ENCODE assay signal across 17 cellular contexts in genomic region chr6:43968110-43968965, GRCh38.
"Had no signal": no experiment of that assay in that cellular context is flagged by ENCODE, and none has a peak within 500 bp of the region (broad histone marks: within the 10 kb centered on the region; RNA-seq: fewer than 3 reads in every experiment).

No MANE protein-coding gene starts in this region.

- ATAC-seq: foreskin keratinocyte; heart left ventricle; pancreas; stimulated activated naive CD8-positive, alpha-beta T cell treated with anti-CD3 and anti-CD28 coated beads, Interleukin-15, Interleukin-2, amounts not matched to agents 100 U/mL and 50 U/mL, for 24 hours had no signal

- H3K9me3 ChIP-seq: heart left ventricle, pancreas had no signal

- H3K4me3 Mint-ChIP-seq: activated naive CD8-positive, alpha-beta T cell had no signal

- H3K4me3 ChIP-seq: dorsolateral prefrontal cortex, heart left ventricle, pancreas had no signal

- H3K27ac Mint-ChIP-seq: activated naive CD8-positive, alpha-beta T cell had no signal

- DNase-seq: activated CD4-positive, CD25-positive, alpha-beta regulatory T cell; activated gamma-delta T cell; activated T-cell treated with anti-CD3 and anti-CD28 coated beads, Interleukin-2, amount 50 U/mL, for 48 hours; amygdala; brain microvascular endothelial cell; cerebellar nuclear complex; dorsolateral prefrontal cortex; foreskin keratinocyte; heart left ventricle; mesendoderm; pancreas; stimulated activated CD4-positive, alpha-beta T cell treated with anti-CD3 and anti-CD28 coated beads, Interleukin-2, amount 100 ng/mL, for 48 hours; stimulated activated naive CD8-positive, alpha-beta T cell treated with anti-CD3 and anti-CD28 coated beads, Interleukin-15, Interleukin-2, amounts not matched to agents 100 U/mL and 50 U/mL, for 24 hours; SW 1271 had no signal

- H3K27ac ChIP-seq: brain microvascular endothelial cell, dorsolateral prefrontal cortex, foreskin keratinocyte, heart left ventricle, pancreas had no signal

- FAIRE-seq: endothelial cell of umbilical vein, keratinocyte, pancreas had no signal

- H3K27me3 ChIP-seq: brain microvascular endothelial cell, dorsolateral prefrontal cortex, foreskin keratinocyte, heart left ventricle, pancreas had no signal

- H3K36me3 ChIP-seq: brain microvascular endothelial cell, heart left ventricle, pancreas had no signal

- H3K36me3 Mint-ChIP-seq: activated naive CD8-positive, alpha-beta T cell had no signal
